In the genomic region with DNA sequence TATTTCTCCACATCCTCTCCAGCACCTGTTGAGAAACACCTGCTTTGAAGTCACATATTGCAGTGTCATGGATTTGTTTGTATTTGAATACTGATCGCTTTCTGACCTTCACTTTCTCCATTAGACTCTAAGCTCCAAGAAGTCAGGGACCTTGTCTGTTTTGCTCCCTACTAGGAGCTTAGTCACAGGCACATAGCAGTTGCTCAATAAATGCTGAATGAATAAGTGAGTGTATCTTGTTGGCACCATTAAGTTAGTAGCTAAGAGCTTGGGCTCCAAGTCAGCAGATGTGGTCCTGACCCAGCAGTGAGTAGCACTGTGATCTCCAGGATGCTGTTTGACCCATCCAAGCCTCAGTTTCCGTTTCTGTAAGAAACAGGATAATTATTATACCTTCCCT, we compare ENCODE assay signal across 25 cellular contexts.
"Had no signal": no experiment of that assay in that cellular context is flagged by ENCODE, and none has a peak within 500 bp of the region (broad histone marks: within the 10 kb centered on the region; RNA-seq: fewer than 3 reads in every experiment).

No MANE protein-coding gene starts in this region.

- ATAC-seq: left ventricle myocardium superior; natural killer cell; sciatic nerve; stimulated activated naive CD8-positive, alpha-beta T cell treated with anti-CD3 and anti-CD28 coated beads, Interleukin-15, Interleukin-2, amounts not matched to agents 100 U/mL and 50 U/mL, for 24 hours had no signal

- DNase-seq: dermis blood vessel endothelial cell; effector memory CD4-positive, alpha-beta T cell; hypothalamus; immature natural killer cell; islet precursor cell; left ventricle myocardium superior; natural killer cell; stimulated activated CD4-positive, alpha-beta T cell treated with anti-CD3 and anti-CD28 coated beads, Interleukin-12 subunit alpha, Interleukin-12 subunit beta, amount 100 ng/mL, for 4 hours; stimulated activated CD4-positive, alpha-beta T cell treated with anti-CD3 and anti-CD28 coated beads, Interleukin-1b, Interleukin-23, amount 100 ng/mL, for 48 hours; stimulated activated CD4-positive, alpha-beta T cell treated with anti-CD3 and anti-CD28 coated beads, Interleukin-4, amount 100 ng/mL, for 1 hour; stimulated activated CD8-positive, alpha-beta memory T cell treated with anti-CD3 and anti-CD28 coated beads, Interleukin-4, amount 100 ng/mL, for 48 hours; stimulated activated naive CD8-positive, alpha-beta T cell treated with anti-CD3 and anti-CD28 coated beads, Interleukin-15, Interleukin-2, amounts not matched to agents 100 U/mL and 50 U/mL, for 24 hours; substantia nigra; testis; upper lobe of left lung had no signal

- H3K9me3 ChIP-seq: testis, tibial nerve, upper lobe of left lung had no signal

- H3K79me2 ChIP-seq: parathyroid adenoma had no signal

- FAIRE-seq: frontal cortex, urothelium cell line had no signal

- H3K27ac ChIP-seq: coronary artery, parathyroid adenoma, testis, tibial nerve, upper lobe of left lung had no signal

- H3K4me1 ChIP-seq: parathyroid adenoma, testis, tibial nerve had no signal

- H3K9me3 Mint-ChIP-seq: immature natural killer cell, memory B cell, natural killer cell had no signal

- H2AFZ ChIP-seq: parathyroid adenoma had no signal

- H3K9ac ChIP-seq: parathyroid adenoma had no signal

- H3K27me3 Mint-ChIP-seq: memory B cell, progenitor cell of endocrine pancreas had no signal

- H3K27ac Mint-ChIP-seq: immature natural killer cell, memory B cell, natural killer cell, progenitor cell of endocrine pancreas had no signal

- H3K4me3 Mint-ChIP-seq: immature natural killer cell, memory B cell, natural killer cell had no signal

- H3K4me1 Mint-ChIP-seq: memory B cell, natural killer cell had no signal

- H3K4me3 ChIP-seq: coronary artery, lung, smooth muscle cell, testis, tibial nerve, upper lobe of left lung had no signal

- H3K27me3 ChIP-seq: testis, tibial nerve, upper lobe of left lung had no signal

- H3K36me3 Mint-ChIP-seq: natural killer cell had no signal

- H3K4me2 ChIP-seq: smooth muscle cell had no signal
